In genomic region chrX:114500622-114501021, GRCh38 we compare ENCODE assay signal across 16 cellular contexts.
DNase-seq lines count a peak whose midpoint lies in the region; ATAC-seq and TF ChIP-seq lines count a peak whose summit lies in the region.
"Had no signal": no experiment of that assay in that cellular context is flagged by ENCODE, and none has a peak within 500 bp of the region (broad histone marks: within the 10 kb centered on the region; RNA-seq: fewer than 3 reads in every experiment).

No MANE protein-coding gene starts in this region.

- H3K9me3 Mint-ChIP-seq in neural progenitor cell: no peaks in the 10 kb centered on the region

- H3K36me3 Mint-ChIP-seq in neural progenitor cell: no peaks in the 10 kb centered on the region

- H3K4me3 ChIP-seq in neural progenitor cell: no peak overlapping the region
- H3K4me3 ChIP-seq: GM12878 had no signal

- no peak overlapping the region for H2AFZ ChIP-seq in neural progenitor cell (replicated peaks)

- no peak for ATAC-seq in GM21619 (IDR thresholded peaks at IDR 0.05; ENCODE audit: unreplicated experiment)
- ATAC-seq: GM12878, Right ventricle myocardium inferior had no signal

- H3K36me3 ChIP-seq in neural progenitor cell: no peaks in the 10 kb centered on the region

- no peaks in the 10 kb centered on the region for H3K79me2 ChIP-seq in neural progenitor cell (ENCODE audit: low read depth)

- in situ Hi-C loops in SK-MEL-5 (cut with HindIII; ENCODE audit: low pct_unique_long_range_greater_than_20kb, low sequenced_read_pairs): no loop called here

- no peaks in the 10 kb centered on the region for H3K4me1 Mint-ChIP-seq in neural progenitor cell

- no peaks in the 10 kb centered on the region for H3K9me3 ChIP-seq in neural progenitor cell (ENCODE audit: low read depth)

- no peak overlapping the region for H3K4me2 ChIP-seq in neural progenitor cell

- H3K27ac ChIP-seq in neural progenitor cell (no peak overlapping the region), substantia nigra (ENCODE audit: low read depth, low read length, poor library complexity, severe bottlenecking) (no peak overlapping the region)

- DNase-seq in H4 (ENCODE audit: low spot score) (peak; percentile 2), NCI-H1105 (lab: John Stamatoyannopoulos, UW) (peak; percentile 0), SK-MEL-5 (ENCODE audit: low read depth, low spot score) (peak; percentile 11), neural progenitor cell (ENCODE audit: low spot score) (no peak), substantia nigra (lab: John Stamatoyannopoulos, UW) (no peak), GDM1 (lab: John Stamatoyannopoulos, UW) (no peak)
- DNase-seq: C1 segment of cervical spinal cord, HFFc6, KG1, NCI-H1092 treated with DMSO at 0.1 percent for 48 hours, NCI-H187 treated with DMSO at 0.1 percent for 48 hours, NCI-H526 treated with DMSO at 0.1 percent for 48 hours, T-helper 2 cell had no signal

- H3K27me3 Mint-ChIP-seq in neural progenitor cell (ENCODE audit: insufficient read depth, low read depth): peaks cover 2% of the 10 kb centered on the region

- TF ChIP-seq CTCF in neural progenitor cell (IDR thresholded peaks at IDR 0.05): peak; percentile 31

- no peak overlapping the region for H3K4me3 Mint-ChIP-seq in neural progenitor cell
- H3K4me3 Mint-ChIP-seq: HFFc6 had no signal

- no peaks in the 10 kb centered on the region for H3K4me1 ChIP-seq in neural progenitor cell

- no peak overlapping the region for H3K9ac ChIP-seq in neural progenitor cell

- H3K27ac Mint-ChIP-seq in neural progenitor cell: no peak overlapping the region
- H3K27ac Mint-ChIP-seq: HFFc6 had no signal

- H3F3A ChIP-seq in neural progenitor cell (ENCODE audit: low read depth): no peaks in the 10 kb centered on the region

- no peaks in the 10 kb centered on the region for H3K27me3 ChIP-seq in neural progenitor cell

- no peaks in the 10 kb centered on the region for H4K20me1 ChIP-seq in neural progenitor cell (ENCODE audit: low read depth)

Comparison
In these comparisons a context has a peak if more than half of its experiments do, and no peak if none do; other contexts are left out.
1. DNase-seq: peak in H4 (single experiment), NCI-H1105 (single experiment) and SK-MEL-5 (single experiment); none in neural progenitor cell (single experiment), substantia nigra (0 of 49) and GDM1 (single experiment).